8 cellular contexts compared by ENCODE assay signal in genomic region chr12:12265571-12266388, GRCh38. TPM values are rescaled to one million over a fixed set of nuclear protein-coding genes. Genes with fewer than 3 reads are reported as not detected.
DNase-seq lines count a peak whose midpoint lies in the region; ATAC-seq, FAIRE-seq and TF ChIP-seq lines count a peak whose summit lies in the region.

No MANE protein-coding gene starts in this region.

- peak overlapping the region; percentile 97 for H3K4me2 ChIP-seq in H1 (ENCODE audit: insufficient read depth in 1 of 2, low read depth in 2 of 2, low read length in 2 of 2)

- H3K9ac ChIP-seq in H1 (replicated peaks in 1 of 4; ENCODE audit: extremely low read depth in 1 of 4, low read depth in 3 of 4, low read length in 3 of 4): peak overlapping the region; percentile 69 to 100 (median 84)

- H3K79me2 ChIP-seq in H1 (ENCODE audit: control insufficient read depth in 1 of 2, insufficient read depth in 2 of 2, low read length in 2 of 2): peaks cover 38 to 59% of the 10 kb centered on the region in 2 experiments

- DNase-seq in AG08395 (ENCODE audit: low spot score): peak; percentile 27
- peak in 1 of 2 experiments; percentile 34 for DNase-seq in SJCRH30
- DNase-seq in H1 (ENCODE audit: low read depth in 1 of 2, low spot score in 2 of 2): no peak
- DNase-seq in mucosa of descending colon: peak in 2 of 3 donors; percentile 25 to 30

- no peak overlapping the region for H2AK5ac ChIP-seq in H1 (ENCODE audit: low read depth, low read length)

- no peak overlapping the region for H3K56ac ChIP-seq in H1 (replicated peaks; ENCODE audit: insufficient read length, low read depth, low read length)

- ATAC-seq in mucosa of descending colon (peak; percentile 8), HG02642 (IDR thresholded peaks at IDR 0.05; ENCODE audit: poor library complexity, unreplicated experiment) (no peak), GM18519 (IDR thresholded peaks at IDR 0.05; ENCODE audit: low FRiP score, unreplicated experiment) (no peak), HG03280 (IDR thresholded peaks at IDR 0.05; ENCODE audit: unreplicated experiment) (no peak)

- no peak overlapping the region for H2BK20ac ChIP-seq in H1 (ENCODE audit: low read length)

- CTCF ChIA-PET in H1 (lab: Charles Lee; ENCODE audit: partially characterized antibody): interaction anchor here (1.1 to 2.4 kb wide), 3 partner anchors 17 to 84 kb away, joined by 4 to 12 read pairs (median 4); no protein-coding TSS in a partner anchor

- H3K23me2 ChIP-seq in H1 (ENCODE audit: low read depth, low read length): peaks cover 10% of the 10 kb centered on the region; the same call in 1 of the 2 replicates

- TF ChIP-seq EP300 in H1 (IDR thresholded peaks at IDR 0.05; ENCODE audit: borderline replicate concordance in 1 of 2, low read depth in 2 of 2, low read length in 2 of 2): no peak

- H2AFZ ChIP-seq in H1 (ENCODE audit: low read length): no peak overlapping the region

- no peak overlapping the region for H3K14ac ChIP-seq in H1 (ENCODE audit: insufficient read length)

- FAIRE-seq in H1 (lab: Jason Lieb, UNC): no peak

- whole genome bisulfite sequencing in H1 (ENCODE audit: extremely low coverage in 1 of 2, insufficient coverage in 1 of 2, insufficient read length in 1 of 2, insufficient replicate concordance in 2 of 2, low coverage in 1 of 2, low lambda C conversion rate in 2 of 2, missing lambda C conversion rate in 1 of 2), 2 experiments: 4% methylated on average over 25 of the region's 25 CpGs; no CpG with 5 or more reads in 1 of the 2 experiments

- H3K27ac ChIP-seq in SJCRH30: peak overlapping the region; percentile 98; the same call in 1 of the 2 replicates
- peak overlapping the region; percentile 100; the same call in 1 of the 2 replicates for H3K27ac ChIP-seq in H1 (ENCODE audit: low read depth, low read length)

- TF ChIP-seq POLR2A in H1 (IDR thresholded peaks at IDR 0.05; ENCODE audit: control extremely low read depth in 1 of 2, low read depth in 2 of 2, low read length in 2 of 2): no peak; a peak in 1 of 3 replicates

- no peaks in the 10 kb centered on the region for H3K36me3 ChIP-seq in SJCRH30
- no peaks in the 10 kb centered on the region for H3K36me3 ChIP-seq in H1 (ENCODE audit: control insufficient read depth in 2 of 4, insufficient read depth in 4 of 4, low read length in 3 of 4)
- H3K36me3 ChIP-seq in mucosa of descending colon (ENCODE audit: low read depth): no peaks in the 10 kb centered on the region

- H4K20me1 ChIP-seq in H1 (replicated peaks in 1 of 2; ENCODE audit: control insufficient read depth in 1 of 2, insufficient read depth in 2 of 2, low read length in 2 of 2): peaks cover 9 to 12% of the 10 kb centered on the region in 2 experiments

- no peak overlapping the region for H3K4ac ChIP-seq in H1 (replicated peaks; ENCODE audit: insufficient read length, low read depth, low read length)

- no peaks in the 10 kb centered on the region; the same call in 1 of the 2 replicates for H3K79me1 ChIP-seq in H1 (ENCODE audit: low read depth, low read length)

- H3K27me3 ChIP-seq in SJCRH30: no peaks in the 10 kb centered on the region
- H3K27me3 ChIP-seq in H1 (replicated peaks in 1 of 4; ENCODE audit: control insufficient read depth in 3 of 4, extremely low read depth in 1 of 4, insufficient read depth in 3 of 4, low read length in 3 of 4): no peaks in the 10 kb centered on the region

- H2BK120ac ChIP-seq in H1 (replicated peaks; ENCODE audit: low read depth, low read length): no peak overlapping the region

- H4K91ac ChIP-seq in H1 (replicated peaks; ENCODE audit: insufficient read length, low read length): no peak overlapping the region

- intact Hi-C loops in mucosa of descending colon (cut with DNase I, micrococcal nuclease): no loop called here

- no peak for TF ChIP-seq RAD21 in H1 (IDR thresholded peaks at IDR 0.05 in 1 of 2, conservative IDR thresholded peaks at IDR 0.05 in 1 of 2; ENCODE audit: low read depth in 2 of 2, low read length in 2 of 2)

- no peak overlapping the region for H2BK15ac ChIP-seq in H1 (ENCODE audit: low read length)

- H3K4me1 ChIP-seq in SJCRH30 (no peaks in the 10 kb centered on the region), H1 (replicated peaks in 1 of 4; ENCODE audit: control insufficient read depth in 3 of 4, insufficient read depth in 4 of 4, low read length in 3 of 4) (peaks cover 0 to 5% (median 1%) of the 10 kb centered on the region in 4 experiments; a peak in 4 of 7 replicates), mucosa of descending colon (ENCODE audit: low read depth) (peaks cover 4% of the 10 kb centered on the region)

- no peak overlapping the region for H3K23ac ChIP-seq in H1 (ENCODE audit: insufficient read length)

- POLR2A ChIA-PET in H1 (lab: Charles Lee; ENCODE audit: partially characterized antibody): interaction anchor here (0.6 to 3.9 kb wide), 37 partner anchors 9 to 566 kb away, joined by 3 to 31 read pairs (median 6); partner anchors contain the start of genes BORCS5 and MANSC1

- peak overlapping the region; percentile 100; the same call in 1 of the 2 replicates for H2BK5ac ChIP-seq in H1 (ENCODE audit: low read depth, low read length)

- H3K18ac ChIP-seq in H1 (ENCODE audit: extremely low read depth, low read length): peak overlapping the region; percentile 94

- 0 out of 2 replicates have a peak overlapping the region, but pooled peaks have one; percentile 93 for H4K8ac ChIP-seq in H1 (ENCODE audit: extremely low read depth, insufficient read depth, low read length)

- no peak for TF ChIP-seq CTCF in GM12875 (IDR thresholded peaks at IDR 0.05; ENCODE audit: borderline replicate concordance, insufficient read depth, low read depth, low read length)
- no peak for TF ChIP-seq CTCF in H1 (IDR thresholded peaks at IDR 0.05; ENCODE audit: control extremely low read depth in 1 of 3, insufficient read depth in 1 of 3, low read depth in 1 of 3, low read length in 3 of 3)
- TF ChIP-seq CTCF in mucosa of descending colon (IDR thresholded peaks at IDR 0.05): no peak

- H4K5ac ChIP-seq in H1 (ENCODE audit: insufficient read length, low read depth, low read length): no peak overlapping the region

- H2BK12ac ChIP-seq in H1 (ENCODE audit: low read depth, low read length): no peak overlapping the region

- H3K4me3 ChIP-seq in GM12875 (ENCODE audit: low read depth, low read length) (peak overlapping the region; percentile 99), SJCRH30 (peak overlapping the region; percentile 94), H1 (ENCODE audit: extremely low read depth in 1 of 4, insufficient read depth in 2 of 4, low read depth in 3 of 4, low read length in 4 of 4) (peak overlapping the region; percentile 92 to 97 (median 96)), mucosa of descending colon (peak overlapping the region; percentile 50)

- no peaks in the 10 kb centered on the region for H3K9me3 ChIP-seq in SJCRH30 (replicated peaks)
- H3K9me3 ChIP-seq in H1 (ENCODE audit: insufficient read depth in 2 of 2, low read depth in 1 of 2, low read length in 1 of 2): no peaks in the 10 kb centered on the region
- H3K9me3 ChIP-seq in mucosa of descending colon: no peaks in the 10 kb centered on the region

TF ChIP-seq in H1, 55 proteins besides CTCF, POLR2A, EP300 and RAD21 (continues in another document):
- TF ChIP-seq TAF7 (optimal IDR thresholded peaks at IDR 0.05; ENCODE audit: borderline replicate concordance, low read depth, low read length) (no peak), JUND (IDR thresholded peaks at IDR 0.05; ENCODE audit: low read length) (no peak), GTF2F1 (IDR thresholded peaks at IDR 0.05; ENCODE audit: borderline replicate concordance, low read depth, low read length) (no peak), TAF1 (IDR thresholded peaks at IDR 0.05; ENCODE audit: low read depth, low read length) (no peak), GABPA (IDR thresholded peaks at IDR 0.05; ENCODE audit: borderline replicate concordance, insufficient read depth, low read length) (no peak), SIRT6 (IDR thresholded peaks at IDR 0.05; ENCODE audit: low read length) (no peak), BCL11A (IDR thresholded peaks at IDR 0.05; ENCODE audit: low read depth in 2 of 2, low read length in 2 of 2) (no peak), CTBP2 (IDR thresholded peaks at IDR 0.05; ENCODE audit: borderline replicate concordance, insufficient read depth, insufficient read length, low read length) (no peak), NRF1 (IDR thresholded peaks at IDR 0.05; ENCODE audit: low read depth, low read length) (no peak), POU5F1 (IDR thresholded peaks at IDR 0.05; ENCODE audit: low read depth, low read length) (no peak), SP2 (IDR thresholded peaks at IDR 0.05; ENCODE audit: low read length) (no peak), SP1 (IDR thresholded peaks at IDR 0.05; ENCODE audit: low read depth, low read length) (no peak), RBBP5 (IDR thresholded peaks at IDR 0.05; ENCODE audit: borderline replicate concordance, low read depth, low read length) (no peak), CBX5 (IDR thresholded peaks at IDR 0.05; ENCODE audit: low read depth, low read length) (no peak), TBP (IDR thresholded peaks at IDR 0.05; ENCODE audit: low read depth, low read length) (no peak), KDM5A (IDR thresholded peaks at IDR 0.05; ENCODE audit: low read length) (no peak), ATF2 (IDR thresholded peaks at IDR 0.05; ENCODE audit: low read length) (no peak)

RNA-seq across cellular contexts. Expression of gene LRP6, which starts 1.1 kb away (rescaled TPM):
- total RNA-seq in SJCRH30 (2014; rRNA removed; shearing (Covaris generic)): 31.6 and 32.2 TPM in 2 replicates
- total RNA-seq in H1 (2021; fragmentation: NEBNext Ultra II Directional; extraction: Animal tissue kit (Norgen Biotek cat#: 25700)): 73.2 and 74.0 TPM in 2 replicates
- 53.6 and 58.1 TPM in 2 replicates for polyA plus RNA-seq in H1 (2011; rRNA removed)
- polyA plus RNA-seq in H1 (2011; cell fraction: cytosol; rRNA removed): 41.0 TPM
- 90.8 TPM for polyA plus RNA-seq in H1 (2011; cell fraction: nucleus; rRNA removed)
- 29.7 to 43.9 TPM (median 37.3 TPM) in 4 replicates for polyA plus RNA-seq in H1 (2012, experiment 1 of 2)
- 1.2 TPM for polyA plus RNA-seq in H1 (2012, experiment 2 of 2)
- polyA plus RNA-seq in H1 (2013, experiment 1 of 2): 38.9 TPM
- polyA plus RNA-seq in H1 (2013, experiment 2 of 2): 39.7 TPM
- 307 and 385 TPM in 2 replicates for polyA minus RNA-seq in H1 (2011; rRNA and poly(A)+ RNA removed)
- 116 TPM for polyA minus RNA-seq in H1 (2011; cell fraction: cytosol; rRNA and poly(A)+ RNA removed)
- polyA minus RNA-seq in H1 (2011; cell fraction: nucleus; rRNA and poly(A)+ RNA removed): 226 TPM
- total RNA-seq in mucosa of descending colon: 10 to 100 TPM; 32.2 to 57.2 (median 37.2) TPM

Comparison
In these comparisons a context has a peak if more than half of its experiments do, and no peak if none do; other contexts are left out.
1. DNase-seq: peak in AG08395 (single experiment) and mucosa of descending colon (2 of 3); none in H1 (0 of 2).
2. Peak in every context shown above with its lines, with median percentiles within 50 percentile points of each other: H3K4me3 ChIP-seq.